19 cellular contexts compared by ENCODE assay signal in genomic region chr13:20519887-20520286, GRCh38. TPM values are rescaled to one million over a fixed set of nuclear protein-coding genes. Genes with fewer than 3 reads are reported as not detected.
A peak's percentile ranks its signal among the peaks of the same experiment; 100 is the strongest.
DNase-seq lines count a peak whose midpoint lies in the region; ATAC-seq and TF ChIP-seq lines count a peak whose summit lies in the region.
"Had no signal": no experiment of that assay in that cellular context is flagged by ENCODE, and none has a peak within 500 bp of the region (broad histone marks: within the 10 kb centered on the region; RNA-seq: fewer than 3 reads in every experiment).

No MANE protein-coding gene starts in this region.

- in situ Hi-C loops in brain microvascular endothelial cell (cut with HindIII; ENCODE audit: low pct_ligation_motif_present, low sequenced_read_pairs) = no loop called here

- DNase-seq in Peyer's patch = no peak
- peak; percentile 45 for DNase-seq in fibroblast of mammary gland (ENCODE audit: low read depth)
- DNase-seq in left lobe of liver (ENCODE audit: low spot score) = no peak
- no peak for DNase-seq in stimulated activated naive B cell treated with anti-CD40 and anti-IgM and Interleukin-4, amounts not matched to agents 10 μg/mL and 1 μg/mL and 100 μg/mL, for 72 hours
- DNase-seq in naive thymus-derived CD4-positive, alpha-beta T cell = no peak
- DNase-seq in brain microvascular endothelial cell = no peak
- no peak for DNase-seq in HFFc6
- DNase-seq: CD8-positive, alpha-beta T cell; DMS79 treated with DMSO at 0.1 percent for 48 hours; IMR-90; Karpas-422; MG63; NCI-H1092; NCI-H2081 treated with DMSO at 0.1 percent for 48 hours; NCI-H2227 treated with DMSO at 0.1 percent for 48 hours; NCI-H524 had no signal

- POLR2A ChIA-PET in naive thymus-derived CD4-positive, alpha-beta T cell (lab: Charles Lee) = no interaction called here

- H3K36me3 Mint-ChIP-seq in stimulated activated naive B cell treated with anti-CD40 and anti-IgM and Interleukin-4, amounts not matched to agents 10 μg/mL and 1 μg/mL and 100 μg/mL, for 72 hours = peaks cover 0 to 7% of the 10 kb centered on the region in 2 donors
- peaks cover 0 to 14% (median 7%) of the 10 kb centered on the region in 5 donors for H3K36me3 Mint-ChIP-seq in naive thymus-derived CD4-positive, alpha-beta T cell
- H3K36me3 Mint-ChIP-seq in HFFc6 (ENCODE audit: low read depth) = peaks cover 14% of the 10 kb centered on the region
- H3K36me3 Mint-ChIP-seq: CD8-positive, alpha-beta T cell had no signal

- no peak overlapping the region for H3K27ac Mint-ChIP-seq in stimulated activated naive B cell treated with anti-CD40 and anti-IgM and Interleukin-4, amounts not matched to agents 10 μg/mL and 1 μg/mL and 100 μg/mL, for 72 hours
- peak overlapping the region in 1 of 9 donors; percentile 18 for H3K27ac Mint-ChIP-seq in naive thymus-derived CD4-positive, alpha-beta T cell
- H3K27ac Mint-ChIP-seq in HFFc6 = no peak overlapping the region
- H3K27ac Mint-ChIP-seq: CD8-positive, alpha-beta T cell; GM23338 had no signal

- H3K4me3 ChIP-seq in Peyer's patch (no peak overlapping the region), fibroblast of mammary gland (ENCODE audit: control insufficient read depth, low read depth, low read length) (no peak overlapping the region), brain microvascular endothelial cell (ENCODE audit: low read depth, low read length) (no peak overlapping the region)
- no peak overlapping the region for H3K4me3 ChIP-seq in naive thymus-derived CD4-positive, alpha-beta T cell (ENCODE audit: low read length)
- H3K4me3 ChIP-seq: GM23338, MG63 had no signal

- H3K27me3 ChIP-seq in Peyer's patch (no peaks in the 10 kb centered on the region), brain microvascular endothelial cell (replicated peaks) (no peaks in the 10 kb centered on the region)
- no peaks in the 10 kb centered on the region for H3K27me3 ChIP-seq in naive thymus-derived CD4-positive, alpha-beta T cell (ENCODE audit: control insufficient read depth in 2 of 2, insufficient read depth in 2 of 2, low read length in 2 of 2)
- H3K27me3 ChIP-seq: MG63 had no signal

- intact Hi-C loops in naive thymus-derived CD4-positive, alpha-beta T cell (cut with micrococcal nuclease) = loop anchor here in 1 of 2 donors (10.0 kb wide), 1 partner anchor 185 kb away; the partner anchor contains the start of gene IL17D

- no peak overlapping the region for H3K4me3 Mint-ChIP-seq in stimulated activated naive B cell treated with anti-CD40 and anti-IgM and Interleukin-4, amounts not matched to agents 10 μg/mL and 1 μg/mL and 100 μg/mL, for 72 hours
- H3K4me3 Mint-ChIP-seq in naive thymus-derived CD4-positive, alpha-beta T cell = no peak overlapping the region
- H3K4me3 Mint-ChIP-seq in HFFc6 = no peak overlapping the region
- H3K4me3 Mint-ChIP-seq: CD8-positive, alpha-beta T cell; GM23338 had no signal

- no peaks in the 10 kb centered on the region for H3K27me3 Mint-ChIP-seq in stimulated activated naive B cell treated with anti-CD40 and anti-IgM and Interleukin-4, amounts not matched to agents 10 μg/mL and 1 μg/mL and 100 μg/mL, for 72 hours
- H3K27me3 Mint-ChIP-seq in naive thymus-derived CD4-positive, alpha-beta T cell = no peaks in the 10 kb centered on the region
- no peaks in the 10 kb centered on the region; the same call in none of the 2 replicates for H3K27me3 Mint-ChIP-seq in HFFc6 (ENCODE audit: insufficient read depth)

- peak; percentile 73 for ATAC-seq in left lobe of liver
- peak; percentile 23 to 62 for ATAC-seq in stimulated activated naive B cell treated with anti-CD40 and anti-IgM and Interleukin-4, amounts not matched to agents 10 μg/mL and 1 μg/mL and 100 μg/mL, for 72 hours (replicated peaks)
- no peak for ATAC-seq in naive thymus-derived CD4-positive, alpha-beta T cell
- ATAC-seq: CD8-positive, alpha-beta T cell; GM23338; HCT116; Right ventricle myocardium inferior had no signal

- CTCF ChIA-PET in naive thymus-derived CD4-positive, alpha-beta T cell (lab: Charles Lee) = no interaction called here

- peaks cover 0 to 17% (median under 1%) of the 10 kb centered on the region in 4 donors for H3K4me1 ChIP-seq in Peyer's patch
- no peaks in the 10 kb centered on the region for H3K4me1 ChIP-seq in naive thymus-derived CD4-positive, alpha-beta T cell (ENCODE audit: control insufficient read depth in 2 of 2, insufficient read depth in 2 of 2, low read length in 2 of 2)

- H3K4me1 Mint-ChIP-seq in stimulated activated naive B cell treated with anti-CD40 and anti-IgM and Interleukin-4, amounts not matched to agents 10 μg/mL and 1 μg/mL and 100 μg/mL, for 72 hours = peaks cover 10 to 16% of the 10 kb centered on the region in 2 donors
- peaks cover 4 to 47% (median 20%) of the 10 kb centered on the region in 7 donors for H3K4me1 Mint-ChIP-seq in naive thymus-derived CD4-positive, alpha-beta T cell
- H3K4me1 Mint-ChIP-seq in HFFc6 (ENCODE audit: low read depth) = peaks cover 8% of the 10 kb centered on the region

- no peak for TF ChIP-seq CTCF in Peyer's patch (IDR thresholded peaks at IDR 0.05)
- no peak for TF ChIP-seq CTCF in fibroblast of mammary gland (conservative IDR thresholded peaks at IDR 0.05; ENCODE audit: control insufficient read depth, insufficient read depth, low read depth, low read length)
- TF ChIP-seq CTCF in brain microvascular endothelial cell (IDR thresholded peaks at IDR 0.05; ENCODE audit: low read depth, low read length, missing control alignments) = no peak
- TF ChIP-seq CTCF in HFFc6 (IDR thresholded peaks at IDR 0.05) = no peak

- H3K27ac ChIP-seq in Peyer's patch (peak overlapping the region in 3 of 4 donors; percentile 3 to 85 (median 64)), brain microvascular endothelial cell (no peak overlapping the region)
- H3K27ac ChIP-seq in naive thymus-derived CD4-positive, alpha-beta T cell (ENCODE audit: low read depth, low read length) = no peak overlapping the region

- H3K9me3 Mint-ChIP-seq in stimulated activated naive B cell treated with anti-CD40 and anti-IgM and Interleukin-4, amounts not matched to agents 10 μg/mL and 1 μg/mL and 100 μg/mL, for 72 hours = peaks cover 3 to 5% of the 10 kb centered on the region in 2 donors
- H3K9me3 Mint-ChIP-seq in naive thymus-derived CD4-positive, alpha-beta T cell = peaks cover 0 to 3% (median 0%) of the 10 kb centered on the region in 11 donors
- H3K9me3 Mint-ChIP-seq in HFFc6 = no peaks in the 10 kb centered on the region
- H3K9me3 Mint-ChIP-seq: CD8-positive, alpha-beta T cell; GM23338 had no signal

- H3K9me3 ChIP-seq in Peyer's patch = no peaks in the 10 kb centered on the region
- H3K9me3 ChIP-seq in naive thymus-derived CD4-positive, alpha-beta T cell (ENCODE audit: control insufficient read depth in 2 of 3, low read length in 3 of 3) = no peaks in the 10 kb centered on the region
- H3K9me3 ChIP-seq: MG63 had no signal

- H3K36me3 ChIP-seq in Peyer's patch = no peaks in the 10 kb centered on the region
- no peaks in the 10 kb centered on the region for H3K36me3 ChIP-seq in naive thymus-derived CD4-positive, alpha-beta T cell (ENCODE audit: control insufficient read depth in 2 of 3, insufficient read depth in 3 of 3, low read length in 3 of 3)
- no peaks in the 10 kb centered on the region for H3K36me3 ChIP-seq in brain microvascular endothelial cell (replicated peaks)
- H3K36me3 ChIP-seq: MG63 had no signal

- no peak for TF ChIP-seq POLR2A in Peyer's patch (IDR thresholded peaks at IDR 0.05)

RNA-seq across cellular contexts. Expression of gene CRYL1, which starts 5.8 kb away (rescaled TPM):
- total RNA-seq in Peyer's patch (100 to 1,000 TPM in 3 of 4 donors, 10 to 100 TPM in 1; 81.7 to 357 (median 299) TPM), left lobe of liver (174 TPM)
- 10 to 100 TPM; 12.3 to 21.2 (median 16.3) TPM for total RNA-seq in naive thymus-derived CD4-positive, alpha-beta T cell
- 10 to 100 TPM; 32.4 to 44.1 TPM for polyA plus RNA-seq in naive thymus-derived CD4-positive, alpha-beta T cell
- 10 to 100 TPM; 10.9 to 13.2 (median 12.0) TPM for total RNA-seq in HFFc6 (2021; fragmentation: NEBNext Ultra II Directional; extraction: Animal tissue kit (Norgen Biotek cat#: 25700))

RNA-seq across cellular contexts. Expression of gene IFT88, which starts 47.1 kb away (rescaled TPM):
- 10 to 100 TPM; 25.6 to 30.5 (median 25.8) TPM for total RNA-seq in Peyer's patch
- 7.9 TPM for total RNA-seq in left lobe of liver
- total RNA-seq in naive thymus-derived CD4-positive, alpha-beta T cell = 10 to 100 TPM in 3 of 5 experiments, 1 to 10 TPM in 2; 5.0 to 17.0 (median 11.7) TPM
- 1 to 10 TPM; 6.4 to 7.9 TPM for polyA plus RNA-seq in naive thymus-derived CD4-positive, alpha-beta T cell
- total RNA-seq in HFFc6 (2021; fragmentation: NEBNext Ultra II Directional; extraction: Animal tissue kit (Norgen Biotek cat#: 25700)) = 1 to 10 TPM; 8.2 to 9.5 (median 9.0) TPM

Comparison
In these comparisons a context has a peak if more than half of its experiments do, and no peak if none do; other contexts are left out.
1. H3K27ac ChIP-seq: peak in Peyer's patch (3 of 4); none in naive thymus-derived CD4-positive, alpha-beta T cell (single experiment) and brain microvascular endothelial cell (single experiment).